Comparison of ENCODE assay signal across 8 cellular contexts in the genomic region with DNA sequence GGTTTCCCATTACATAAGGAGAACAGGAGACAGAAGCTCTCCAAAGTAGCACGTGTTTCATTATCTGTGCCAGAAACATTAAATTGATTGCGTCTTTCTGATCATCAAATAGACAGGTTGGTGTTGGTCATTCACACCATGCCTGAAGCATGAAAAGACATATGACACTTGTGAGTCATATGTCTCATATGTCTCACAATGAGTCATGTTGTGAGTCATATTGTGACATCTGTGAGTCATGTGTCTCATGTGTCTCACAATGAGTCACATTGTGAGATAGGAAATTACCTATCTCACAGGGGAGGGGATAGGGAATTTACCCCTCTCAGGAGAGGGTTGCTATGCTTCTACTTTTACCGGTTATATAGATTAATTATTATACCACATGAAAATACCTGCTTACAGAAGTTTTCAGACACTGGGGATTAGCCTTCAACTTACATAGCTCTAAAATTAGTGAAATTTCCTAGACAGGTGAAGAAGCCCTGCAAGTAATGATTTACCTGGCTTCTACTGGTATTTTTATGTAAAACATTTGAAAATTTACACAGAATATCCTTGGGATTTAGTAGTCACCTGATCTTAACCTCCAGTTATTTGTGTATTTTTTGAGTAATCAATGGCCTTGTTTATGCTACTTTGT.
DNase-seq lines count a peak whose midpoint lies in the region; ATAC-seq and TF ChIP-seq lines count a peak whose summit lies in the region.

No MANE protein-coding gene starts in this region.

- H3K9me3 ChIP-seq in thyroid gland (no peaks in the 10 kb centered on the region), endodermal cell (ENCODE audit: control insufficient read depth, low read length) (no peaks in the 10 kb centered on the region)

- H3K9me3 Mint-ChIP-seq in endodermal cell = no peaks in the 10 kb centered on the region

- no peaks in the 10 kb centered on the region for H3K36me3 Mint-ChIP-seq in endodermal cell (ENCODE audit: low read depth)

- WGBS in thyroid gland, 2 donors = 89 to 93% methylated on average over 3 of the region's 3 CpGs
- WGBS in endodermal cell (ENCODE audit: insufficient coverage in 1 of 2, insufficient read length in 1 of 2), 2 experiments = 86 to 87% methylated on average over 2 to 3 of the region's 3 CpGs

- H3K27ac ChIP-seq in thyroid gland = no peak overlapping the region
- H3K27ac ChIP-seq in endodermal cell (ENCODE audit: low read depth, low read length) = no peak overlapping the region

- DNase-seq in GM12864 (ENCODE audit: low read depth) (peak; percentile 78), amniotic stem cell (lab: John Stamatoyannopoulos, UW) (peak; percentile 24), thyroid gland (no peak), endodermal cell (no peak), hippocampal formation (lab: John Stamatoyannopoulos, UW) (no peak)
- peak; percentile 12 for DNase-seq in stimulated activated CD4-positive, alpha-beta T cell treated with anti-CD3 and anti-CD28 coated beads, Interleukin-4, amount 100 ng/mL, for 24 hours

- H3K4me3 ChIP-seq in GM12864 (ENCODE audit: low read depth, low read length) (no peak overlapping the region), thyroid gland (replicated peaks in 1 of 3) (no peak overlapping the region), endodermal cell (ENCODE audit: low read length) (no peak overlapping the region)

- H3K4me1 ChIP-seq in thyroid gland (no peaks in the 10 kb centered on the region), endodermal cell (ENCODE audit: control insufficient read depth, insufficient read depth, low read length) (no peaks in the 10 kb centered on the region)

- TF ChIP-seq CTCF in GM12864 (IDR thresholded peaks at IDR 0.05; ENCODE audit: low read depth, low read length, missing control alignments) (no peak), thyroid gland (IDR thresholded peaks at IDR 0.05) (no peak), endodermal cell (conservative IDR thresholded peaks at IDR 0.05) (no peak)

- peak; percentile 87 for ATAC-seq in GM19467 (IDR thresholded peaks at IDR 0.05; ENCODE audit: unreplicated experiment)
- ATAC-seq in HG03439 (IDR thresholded peaks at IDR 0.05; ENCODE audit: unreplicated experiment) = peak; percentile 94

- no peak overlapping the region for H3K4me3 Mint-ChIP-seq in endodermal cell

- no peaks in the 10 kb centered on the region for H3K36me3 ChIP-seq in thyroid gland
- H3K36me3 ChIP-seq in endodermal cell (ENCODE audit: control insufficient read depth, insufficient read depth, low read length) = no peaks in the 10 kb centered on the region

- intact Hi-C loops in thyroid gland (cut with DNase I) = no loop called here

- no peak for TF ChIP-seq POLR2A in thyroid gland (IDR thresholded peaks at IDR 0.05)

- H3K27ac Mint-ChIP-seq in endodermal cell = no peak overlapping the region

- no peak overlapping the region for H3K9ac ChIP-seq in endodermal cell (ENCODE audit: extremely low read depth, low read length, poor library complexity, severe bottlenecking)

- no peaks in the 10 kb centered on the region for H3K27me3 Mint-ChIP-seq in endodermal cell (ENCODE audit: insufficient read depth)

- H3K4me1 Mint-ChIP-seq in endodermal cell = no peaks in the 10 kb centered on the region

- H3K27me3 ChIP-seq in thyroid gland = no peaks in the 10 kb centered on the region
- H3K27me3 ChIP-seq in endodermal cell (ENCODE audit: control insufficient read depth, insufficient read depth, low read length, poor library complexity, severe bottlenecking) = no peaks in the 10 kb centered on the region

Comparison
In these comparisons a context has a peak if more than half of its experiments do, and no peak if none do; other contexts are left out.
1. DNase-seq: peak in GM12864 (single experiment), amniotic stem cell (single experiment) and stimulated activated CD4-positive, alpha-beta T cell treated with anti-CD3 and anti-CD28 coated beads, Interleukin-4, amount 100 ng/mL, for 24 hours (single experiment); none in thyroid gland (0 of 2), endodermal cell (single experiment) and hippocampal formation (0 of 2).